Comparison of ENCODE assay signal across 9 cellular contexts in the genomic region with DNA sequence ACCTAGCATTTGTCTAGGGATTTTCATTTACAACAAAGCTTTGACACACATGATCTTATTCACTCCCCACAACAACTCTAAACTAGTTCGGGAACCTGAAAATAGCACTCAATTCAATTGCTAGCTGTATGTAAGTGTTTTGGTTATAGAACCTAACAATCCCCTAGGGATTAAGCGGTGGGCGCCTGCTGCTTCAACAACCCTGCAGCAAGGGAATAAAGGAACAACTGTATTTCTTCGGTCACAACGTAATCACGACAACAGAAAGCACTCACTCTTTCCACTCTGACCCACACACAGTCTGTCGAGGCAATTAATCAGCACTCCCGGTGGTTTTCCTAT. TPM values are rescaled to one million over a fixed set of nuclear protein-coding genes. Genes with fewer than 3 reads are reported as not detected.
A peak's percentile ranks its signal among the peaks of the same experiment; 100 is the strongest.
DNase-seq lines count a peak whose midpoint lies in the region; ATAC-seq and TF ChIP-seq lines count a peak whose summit lies in the region.
"Had no signal": no experiment of that assay in that cellular context is flagged by ENCODE, and none has a peak within 500 bp of the region (broad histone marks: within the 10 kb centered on the region; RNA-seq: fewer than 3 reads in every experiment).

No MANE protein-coding gene starts in this region.

- H3K4me2 ChIP-seq in SK-N-SH (peak overlapping the region; percentile 79), parathyroid adenoma (ENCODE audit: low read length) (peak overlapping the region; percentile 65)

- peaks cover 0 to 1% (median 0%) of the 10 kb centered on the region in 3 donors for H3K9me3 Mint-ChIP-seq in IgD-negative memory B cell

- H3K4me3 ChIP-seq in SK-N-SH (ENCODE audit: low read depth in 2 of 2, low read length in 1 of 2) (peak overlapping the region in 1 of 2 experiments; percentile 68; a peak in 2 of 4 replicates), parathyroid adenoma (ENCODE audit: low read depth, low read length) (peak overlapping the region; percentile 73)

- TF ChIP-seq CTCF in SK-N-SH (IDR thresholded peaks at IDR 0.05) (no peak), parathyroid adenoma (IDR thresholded peaks at IDR 0.05) (no peak)

- no peak for TF ChIP-seq RAD21 in SK-N-SH (IDR thresholded peaks at IDR 0.05; ENCODE audit: low read length)

- no peaks in the 10 kb centered on the region for H3K27me3 ChIP-seq in SK-N-SH (ENCODE audit: insufficient read depth)
- no peaks in the 10 kb centered on the region for H3K27me3 ChIP-seq in parathyroid adenoma (ENCODE audit: control insufficient read depth, insufficient read depth, low read length)
- H3K27me3 ChIP-seq: cardiac muscle cell had no signal

- peak overlapping the region; percentile 93 to 100 (median 94) for H3K4me3 Mint-ChIP-seq in IgD-negative memory B cell

- H3K27ac Mint-ChIP-seq in IgD-negative memory B cell: peak overlapping the region; percentile 80 to 97 (median 95)

- H3K9me3 ChIP-seq in SK-N-SH (no peaks in the 10 kb centered on the region), parathyroid adenoma (ENCODE audit: control insufficient read depth, low read length) (no peaks in the 10 kb centered on the region)

- CTCF ChIA-PET in SK-N-SH (lab: Yijun Ruan, JAX): no interaction called here

- H3K27ac ChIP-seq in SK-N-SH (ENCODE audit: low read depth in 2 of 2, low read length in 1 of 2) (no peak overlapping the region), parathyroid adenoma (no peak overlapping the region)
- H3K27ac ChIP-seq: cardiac muscle cell had no signal

- no peak for ATAC-seq in SK-N-SH treated with all-trans-retinoic acid at 6 μM for 48 hours

- H3K27me3 Mint-ChIP-seq in IgD-negative memory B cell: no peaks in the 10 kb centered on the region

- no peak overlapping the region for H3K9ac ChIP-seq in SK-N-SH
- H3K9ac ChIP-seq in parathyroid adenoma: no peak overlapping the region

- no peaks in the 10 kb centered on the region for H3F3A ChIP-seq in SK-N-SH (replicated peaks; ENCODE audit: insufficient read depth)

- POLR2A ChIA-PET in SK-N-SH (lab: Yijun Ruan, JAX): interaction anchor here (0.6 to 0.8 kb wide), 2 partner anchors 14 to 70 kb away, joined by 3 to 4 read pairs; no protein-coding TSS in a partner anchor

- H3K4me1 ChIP-seq in SK-N-SH (ENCODE audit: control insufficient read depth in 1 of 2, insufficient read depth in 2 of 2, low read depth in 1 of 2, low read length in 1 of 2): peaks cover 0 to 2% of the 10 kb centered on the region in 2 experiments; a peak in 1 of 4 replicates
- H3K4me1 ChIP-seq in parathyroid adenoma: no peaks in the 10 kb centered on the region

- peaks cover 1% of the 10 kb centered on the region for H3K36me3 Mint-ChIP-seq in IgD-negative memory B cell

- H2AFZ ChIP-seq in SK-N-SH (ENCODE audit: low read depth) (peak overlapping the region; percentile 93; the same call in 1 of the 2 replicates), parathyroid adenoma (peak overlapping the region; percentile 91)

- WGBS in SK-N-SH (ENCODE audit: low lambda C conversion rate): 42% methylated on average over 8 of the region's 8 CpGs

- H3K9me2 ChIP-seq in SK-N-SH: no peaks in the 10 kb centered on the region

- no peak for TF ChIP-seq EP300 in SK-N-SH (IDR thresholded peaks at IDR 0.05; ENCODE audit: borderline replicate concordance in 1 of 2, low read depth in 1 of 2, low read length in 1 of 2)

- no peak for DNase-seq in SK-N-SH
- peak; percentile 20 to 57 for DNase-seq in dermis microvascular lymphatic vessel endothelial cell (ENCODE audit: low read depth in 2 of 2)
- no peak for DNase-seq in NCI-H128 (lab: John Stamatoyannopoulos, UW; ENCODE audit: unreplicated experiment)
- DNase-seq in islet precursor cell: no peak
- no peak for DNase-seq in NCI-H2196 (lab: John Stamatoyannopoulos, UW; ENCODE audit: unreplicated experiment)

- no peaks in the 10 kb centered on the region for H4K20me1 ChIP-seq in SK-N-SH (ENCODE audit: insufficient read depth)

- H3K36me3 ChIP-seq in SK-N-SH (replicated peaks in 1 of 2; ENCODE audit: control insufficient read depth in 1 of 2, insufficient read depth in 2 of 2, low read length in 1 of 2) (no peaks in the 10 kb centered on the region), parathyroid adenoma (ENCODE audit: control insufficient read depth, insufficient read depth, low read length) (no peaks in the 10 kb centered on the region)
- H3K36me3 ChIP-seq: cardiac muscle cell had no signal

- H3K79me2 ChIP-seq in SK-N-SH (ENCODE audit: insufficient read depth) (peaks cover 16% of the 10 kb centered on the region; the same call in 1 of the 2 replicates), parathyroid adenoma (no peaks in the 10 kb centered on the region)

- peaks cover 12 to 13% (median 12%) of the 10 kb centered on the region in 3 donors for H3K4me1 Mint-ChIP-seq in IgD-negative memory B cell

TF ChIP-seq in SK-N-SH, 30 proteins besides CTCF, POLR2A, EP300 and RAD21:
- TF ChIP-seq CHD2 (IDR thresholded peaks at IDR 0.05; ENCODE audit: low read length, partially characterized antibody) (no peak), TEAD4 (IDR thresholded peaks at IDR 0.05; ENCODE audit: borderline replicate concordance, insufficient read depth) (no peak), TAF1 (IDR thresholded peaks at IDR 0.05; ENCODE audit: borderline replicate concordance, low read depth, low read length) (no peak), RXRA (IDR thresholded peaks at IDR 0.05; ENCODE audit: borderline replicate concordance, low read depth) (no peak)
TF ChIP-seq in SK-N-SH: peak in this region for 0.

TF ChIP-seq in SK-N-SH treated with all-trans-retinoic acid at 6 μM for 48 hours, 23 proteins besides CTCF, POLR2A, EP300 and RAD21:
- TF ChIP-seq, protein P1, sequence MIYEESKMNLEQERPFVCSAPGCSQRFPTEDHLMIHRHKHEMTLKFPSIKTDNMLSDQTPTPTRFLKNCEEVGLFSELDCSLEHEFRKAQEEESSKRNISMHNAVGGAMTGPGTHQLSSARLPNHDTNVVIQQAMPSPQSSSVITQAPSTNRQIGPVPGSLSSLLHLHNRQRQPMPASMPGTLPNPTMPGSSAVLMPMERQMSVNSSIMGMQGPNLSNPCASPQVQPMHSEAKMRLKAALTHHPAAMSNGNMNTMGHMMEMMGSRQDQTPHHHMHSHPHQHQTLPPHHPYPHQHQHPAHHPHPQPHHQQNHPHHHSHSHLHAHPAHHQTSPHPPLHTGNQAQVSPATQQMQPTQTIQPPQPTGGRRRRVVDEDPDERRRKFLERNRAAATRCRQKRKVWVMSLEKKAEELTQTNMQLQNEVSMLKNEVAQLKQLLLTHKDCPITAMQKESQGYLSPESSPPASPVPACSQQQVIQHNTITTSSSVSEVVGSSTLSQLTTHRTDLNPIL (CRISPR knock-in tag; IDR thresholded peaks at IDR 0.05; ENCODE audit: low read depth): no peak
- TF ChIP-seq SNAI2 (CRISPR knock-in tag; IDR thresholded peaks at IDR 0.05) (no peak), TOX (CRISPR knock-in tag; IDR thresholded peaks at IDR 0.05; ENCODE audit: borderline replicate concordance) (no peak), OSR1 (CRISPR knock-in tag; IDR thresholded peaks at IDR 0.05) (no peak), POU6F1 (CRISPR knock-in tag; IDR thresholded peaks at IDR 0.05; ENCODE audit: borderline replicate concordance, low read depth) (no peak), ZFP3 (CRISPR knock-in tag; IDR thresholded peaks at IDR 0.05) (no peak), BACH2 (CRISPR knock-in tag; IDR thresholded peaks at IDR 0.05; ENCODE audit: borderline replicate concordance) (no peak), ARNTL (CRISPR knock-in tag; IDR thresholded peaks at IDR 0.05; ENCODE audit: borderline replicate concordance, low read depth) (no peak), ESRRG (CRISPR knock-in tag; IDR thresholded peaks at IDR 0.05) (no peak), ZFP30 (CRISPR knock-in tag; IDR thresholded peaks at IDR 0.05) (no peak)
- TF ChIP-seq, protein P2, sequence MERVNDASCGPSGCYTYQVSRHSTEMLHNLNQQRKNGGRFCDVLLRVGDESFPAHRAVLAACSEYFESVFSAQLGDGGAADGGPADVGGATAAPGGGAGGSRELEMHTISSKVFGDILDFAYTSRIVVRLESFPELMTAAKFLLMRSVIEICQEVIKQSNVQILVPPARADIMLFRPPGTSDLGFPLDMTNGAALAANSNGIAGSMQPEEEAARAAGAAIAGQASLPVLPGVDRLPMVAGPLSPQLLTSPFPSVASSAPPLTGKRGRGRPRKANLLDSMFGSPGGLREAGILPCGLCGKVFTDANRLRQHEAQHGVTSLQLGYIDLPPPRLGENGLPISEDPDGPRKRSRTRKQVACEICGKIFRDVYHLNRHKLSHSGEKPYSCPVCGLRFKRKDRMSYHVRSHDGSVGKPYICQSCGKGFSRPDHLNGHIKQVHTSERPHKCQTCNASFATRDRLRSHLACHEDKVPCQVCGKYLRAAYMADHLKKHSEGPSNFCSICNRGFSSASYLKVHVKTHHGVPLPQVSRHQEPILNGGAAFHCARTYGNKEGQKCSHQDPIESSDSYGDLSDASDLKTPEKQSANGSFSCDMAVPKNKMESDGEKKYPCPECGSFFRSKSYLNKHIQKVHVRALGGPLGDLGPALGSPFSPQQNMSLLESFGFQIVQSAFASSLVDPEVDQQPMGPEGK (CRISPR knock-in tag; IDR thresholded peaks at IDR 0.05; ENCODE audit: borderline replicate concordance): no peak

RNA-seq across cellular contexts. Expression of gene DIAPH2, which starts 0.7 kb away (rescaled TPM):
- polyA plus RNA-seq in SK-N-SH (2012; rRNA removed) (1.1 TPM in 2 replicates), IgD-negative memory B cell (12.6 TPM)
- 1.5 and 1.6 TPM in 2 replicates for polyA plus RNA-seq in SK-N-SH (2012; cell fraction: cytosol; rRNA removed)
- 0.85 and 1.4 TPM in 2 replicates for polyA plus RNA-seq in SK-N-SH (2012; cell fraction: nucleus; rRNA removed)
- 16.2 and 17.8 TPM in 2 replicates for total RNA-seq in dermis microvascular lymphatic vessel endothelial cell

Comparison
In these comparisons a context has a peak if more than half of its experiments do, and no peak if none do; other contexts are left out.
1. DNase-seq: peak in dermis microvascular lymphatic vessel endothelial cell (2 of 2); none in SK-N-SH (single experiment), NCI-H128 (single experiment), islet precursor cell (single experiment) and NCI-H2196 (single experiment).